ENCODE assay signal across 10 cellular contexts in genomic region chr1:84365225-84366221, GRCh38. TPM values are rescaled to one million over a fixed set of nuclear protein-coding genes. Genes with fewer than 3 reads are reported as not detected.
DNase-seq lines count a peak whose midpoint lies in the region; TF ChIP-seq lines count a peak whose summit lies in the region.
"Had no signal": no experiment of that assay in that cellular context is flagged by ENCODE, and none has a peak within 500 bp of the region (broad histone marks: within the 10 kb centered on the region; RNA-seq: fewer than 3 reads in every experiment).

No MANE protein-coding gene starts in this region.

- no peak overlapping the region for H3K27ac Mint-ChIP-seq in activated CD4-positive, alpha-beta T cell treated with anti-CD3 and anti-CD28 coated beads, Interleukin-2, amount 10 ng/mL, durations not matched to agents 7 days and 5 days
- H3K27ac Mint-ChIP-seq: T-helper 1 cell treated with Interleukin-12 subunit alpha and Interleukin-12 subunit beta and Interleukin-4 antibody, amounts not matched to agents 30 μg/mL and 1 μg/mL, for 36 hours had no signal

- intact Hi-C loops in left ventricle myocardium inferior (cut with micrococcal nuclease) = no loop called here

- POLR2A ChIA-PET in activated CD4-positive, alpha-beta T cell treated with anti-CD3 and anti-CD28 coated beads, Interleukin-2, amount 10 ng/mL, durations not matched to agents 7 days and 5 days (lab: Charles Lee) = interaction anchor here (0.6 kb wide), 1 partner anchor 216 kb away, joined by 6 read pairs; no protein-coding TSS in a partner anchor

- no peaks in the 10 kb centered on the region for H3K27me3 Mint-ChIP-seq in activated CD4-positive, alpha-beta T cell treated with anti-CD3 and anti-CD28 coated beads, Interleukin-2, amount 10 ng/mL, durations not matched to agents 7 days and 5 days

- no peaks in the 10 kb centered on the region for H3K36me3 Mint-ChIP-seq in activated CD4-positive, alpha-beta T cell treated with anti-CD3 and anti-CD28 coated beads, Interleukin-2, amount 10 ng/mL, durations not matched to agents 7 days and 5 days (ENCODE audit: low read depth)

- CTCF ChIA-PET in activated CD4-positive, alpha-beta T cell treated with anti-CD3 and anti-CD28 coated beads, Interleukin-2, amount 10 ng/mL, durations not matched to agents 7 days and 5 days (lab: Charles Lee) = no interaction called here

- H3K36me3 ChIP-seq in left ventricle myocardium inferior = no peaks in the 10 kb centered on the region
- H3K36me3 ChIP-seq: BLaER1 treated with 17β-estradiol and CSF1 and Interleukin-3, amounts not matched to agents 10 nM and 100 nM had no signal

- H3K4me1 Mint-ChIP-seq in activated CD4-positive, alpha-beta T cell treated with anti-CD3 and anti-CD28 coated beads, Interleukin-2, amount 10 ng/mL, durations not matched to agents 7 days and 5 days = peaks cover 6% of the 10 kb centered on the region

- DNase-seq in NCI-H510A treated with DMSO at 0.1 percent for 48 hours (lab: John Stamatoyannopoulos, UW) (peak; percentile 53), NCI-H510A (lab: John Stamatoyannopoulos, UW) (no peak), epithelial cell of prostate (ENCODE audit: low read depth, low spot score) (peak; percentile 53), Ammon's horn (ENCODE audit: low spot score) (no peak), left ventricle myocardium inferior (no peak)
- peak; percentile 6 to 7 for DNase-seq in stimulated activated CD8-positive, alpha-beta memory T cell treated with anti-CD3 and anti-CD28 coated beads, Interleukin-7, amount 100 ng/mL, for 4 hours (ENCODE audit: low read depth in 2 of 2)
- no peak for DNase-seq in activated CD4-positive, alpha-beta T cell treated with anti-CD3 and anti-CD28 coated beads, Interleukin-2, amount 10 ng/mL, durations not matched to agents 7 days and 5 days

- peak overlapping the region; percentile 56 for H3K27ac ChIP-seq in epithelial cell of prostate
- no peak overlapping the region for H3K27ac ChIP-seq in left ventricle myocardium inferior (replicated peaks)
- H3K27ac ChIP-seq: BLaER1 treated with 17β-estradiol and CSF1 and Interleukin-3, amounts not matched to agents 10 nM and 100 nM had no signal

- H3K9me3 Mint-ChIP-seq in activated CD4-positive, alpha-beta T cell treated with anti-CD3 and anti-CD28 coated beads, Interleukin-2, amount 10 ng/mL, durations not matched to agents 7 days and 5 days = no peaks in the 10 kb centered on the region

- H3K4me3 Mint-ChIP-seq in activated CD4-positive, alpha-beta T cell treated with anti-CD3 and anti-CD28 coated beads, Interleukin-2, amount 10 ng/mL, durations not matched to agents 7 days and 5 days = no peak overlapping the region
- H3K4me3 Mint-ChIP-seq: T-helper 1 cell treated with Interleukin-12 subunit alpha and Interleukin-12 subunit beta and Interleukin-4 antibody, amounts not matched to agents 30 μg/mL and 1 μg/mL, for 36 hours had no signal

- no peak overlapping the region for H3K4me3 ChIP-seq in left ventricle myocardium inferior
- H3K4me3 ChIP-seq: BLaER1 treated with 17β-estradiol and CSF1 and Interleukin-3, amounts not matched to agents 10 nM and 100 nM had no signal

- no peak for TF ChIP-seq CTCF in left ventricle myocardium inferior (IDR thresholded peaks at IDR 0.05; ENCODE audit: borderline replicate concordance)

- H3K27me3 ChIP-seq in left ventricle myocardium inferior (ENCODE audit: low read depth) = no peaks in the 10 kb centered on the region
- H3K27me3 ChIP-seq: BLaER1 treated with 17β-estradiol and CSF1 and Interleukin-3, amounts not matched to agents 10 nM and 100 nM had no signal

- H3K4me1 ChIP-seq in left ventricle myocardium inferior = no peaks in the 10 kb centered on the region

- H3K9me3 ChIP-seq in left ventricle myocardium inferior (replicated peaks) = no peaks in the 10 kb centered on the region
- H3K9me3 ChIP-seq: BLaER1 treated with 17β-estradiol and CSF1 and Interleukin-3, amounts not matched to agents 10 nM and 100 nM had no signal

TF ChIP-seq in PFSK-1, 5 proteins besides CTCF, POLR2A, EP300 and RAD21:
- TF ChIP-seq FOXP2 (optimal IDR thresholded peaks at IDR 0.05; ENCODE audit: borderline replicate concordance, extremely low read depth, extremely low read length, insufficient read depth) (peak; percentile 36), TAF1 (IDR thresholded peaks at IDR 0.05; ENCODE audit: borderline replicate concordance, insufficient read depth, low read length) (no peak), POLR2AphosphoS5 (IDR thresholded peaks at IDR 0.05; ENCODE audit: low read depth, low read length) (no peak), REST (IDR thresholded peaks at IDR 0.05; ENCODE audit: insufficient read depth in 1 of 2, low read depth in 2 of 2, low read length in 2 of 2) (no peak), SIN3A (IDR thresholded peaks at IDR 0.05; ENCODE audit: borderline replicate concordance, insufficient read depth, low read length) (0 out of 2 replicates have a peak, but pooled peaks have one; percentile 11)

RNA-seq across cellular contexts. Expression of gene DNASE2B, which starts 32.8 kb away (rescaled TPM):
- polyA plus RNA-seq in PFSK-1 (2012; ENCODE audit: insufficient read length, low read depth) = not detected
- total RNA-seq in left ventricle myocardium inferior = not detected
- total RNA-seq in activated CD4-positive, alpha-beta T cell treated with anti-CD3 and anti-CD28 coated beads, Interleukin-2, amount 10 ng/mL, durations not matched to agents 7 days and 5 days = not detected

Comparison
In these comparisons a context has a peak if more than half of its experiments do, and no peak if none do; other contexts are left out.
1. DNase-seq: peak in NCI-H510A treated with DMSO at 0.1 percent for 48 hours (single experiment), epithelial cell of prostate (single experiment) and stimulated activated CD8-positive, alpha-beta memory T cell treated with anti-CD3 and anti-CD28 coated beads, Interleukin-7, amount 100 ng/mL, for 4 hours (2 of 2); none in NCI-H510A (single experiment), Ammon's horn (single experiment), left ventricle myocardium inferior (single experiment) and activated CD4-positive, alpha-beta T cell treated with anti-CD3 and anti-CD28 coated beads, Interleukin-2, amount 10 ng/mL, durations not matched to agents 7 days and 5 days (single experiment).